23 cellular contexts compared by ENCODE assay signal in the genomic region with DNA sequence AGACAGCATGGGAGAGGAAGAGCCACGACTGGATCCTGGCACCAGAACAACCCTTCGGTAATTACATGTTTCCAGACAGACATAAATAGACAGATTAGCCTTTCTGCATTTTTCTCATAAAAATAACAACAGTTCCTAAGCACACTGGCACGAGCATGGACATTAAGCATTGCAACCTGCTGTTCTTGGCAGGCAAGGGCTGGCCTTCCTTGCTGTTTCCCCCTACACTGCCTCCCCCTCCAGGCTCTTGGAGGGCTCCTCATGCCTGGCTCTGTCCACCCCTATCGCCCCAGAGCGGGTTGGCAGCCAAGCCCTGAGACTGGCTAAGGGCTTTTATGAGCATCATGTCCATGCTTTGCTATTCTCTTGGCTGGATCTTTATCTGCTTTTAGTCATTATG.
DNase-seq lines count a peak whose midpoint lies in the region; ATAC-seq and TF ChIP-seq lines count a peak whose summit lies in the region.
"Had no signal": no experiment of that assay in that cellular context is flagged by ENCODE, and none has a peak within 500 bp of the region (broad histone marks: within the 10 kb centered on the region; RNA-seq: fewer than 3 reads in every experiment).

No MANE protein-coding gene starts in this region.

- no peak overlapping the region for H3K14ac ChIP-seq in H9 (ENCODE audit: insufficient read depth, low read length)

- peaks cover 3% of the 10 kb centered on the region; the same call in 1 of the 2 replicates for H3K27me3 Mint-ChIP-seq in H9 (ENCODE audit: low read depth)

- no peak overlapping the region for H2BK12ac ChIP-seq in H9 (ENCODE audit: insufficient read length, low read depth, low read length)

- ATAC-seq in heart left ventricle (peak; percentile 35 to 60 (median 58)), GM18498 (IDR thresholded peaks at IDR 0.05; ENCODE audit: unreplicated experiment) (no peak)
- ATAC-seq: left colon, mucosa of descending colon, Panc1, SK-N-SH treated with all-trans-retinoic acid at 6 μM for 48 hours had no signal

- no peaks in the 10 kb centered on the region for H3K79me1 ChIP-seq in H9 (ENCODE audit: insufficient read depth, low read depth, low read length, poor library complexity, severe bottlenecking)

- no peaks in the 10 kb centered on the region for H3K9me3 Mint-ChIP-seq in H9
- H3K9me3 Mint-ChIP-seq: activated naive CD4-positive, alpha-beta T cell treated with anti-CD3 and anti-CD28 coated beads, Interleukin-2, amount 50 U/mL, for 24 hours had no signal

- no peak overlapping the region for H2AFZ ChIP-seq in H9 (ENCODE audit: low read length)

- H3T11ph ChIP-seq in H9 (ENCODE audit: low read length), result no peak overlapping the region

- H3K18ac ChIP-seq in H9 (ENCODE audit: insufficient read length, low read depth, low read length), result no peak overlapping the region

- no peaks in the 10 kb centered on the region for H3K4me1 Mint-ChIP-seq in H9
- H3K4me1 Mint-ChIP-seq: activated naive CD4-positive, alpha-beta T cell treated with anti-CD3 and anti-CD28 coated beads, Interleukin-2, amount 50 U/mL, for 24 hours; B cell had no signal

- H3K56ac ChIP-seq in H9 (ENCODE audit: insufficient read length, low read depth, low read length), result no peak overlapping the region

- TF ChIP-seq EP300 in sigmoid colon (IDR thresholded peaks at IDR 0.05), result no peak

- H4K8ac ChIP-seq in H9 (replicated peaks; ENCODE audit: insufficient read length, low read depth, low read length), result no peak overlapping the region

- no CpG with 5 or more reads among the region's 5 CpGs for WGBS in H9 (ENCODE audit: extremely low coverage, insufficient read length, low lambda C conversion rate)
- 47 to 77% (median 51%) methylated on average over 5 of the region's 5 CpGs for WGBS in heart left ventricle, 4 donors
- WGBS in sigmoid colon, 2 donors, result 67 to 75% methylated on average over 5 of the region's 5 CpGs

- TF ChIP-seq CTCF in H9 (conservative IDR thresholded peaks at IDR 0.05) (no peak), heart left ventricle (IDR thresholded peaks at IDR 0.05) (no peak), sigmoid colon (IDR thresholded peaks at IDR 0.05) (no peak)

- H3K4me1 ChIP-seq in H9 (ENCODE audit: insufficient read depth, low read length) (no peaks in the 10 kb centered on the region), adipocyte (ENCODE audit: control insufficient read depth, insufficient read depth, low read length) (peaks cover 16% of the 10 kb centered on the region), heart left ventricle (peaks cover 0 to 20% (median 0%) of the 10 kb centered on the region in 12 donors), sigmoid colon (peaks cover 0 to 26% (median 16%) of the 10 kb centered on the region in 4 donors)
- H3K4me1 ChIP-seq: breast epithelium had no signal

- H3K4me3 Mint-ChIP-seq in H9, result no peak overlapping the region
- H3K4me3 Mint-ChIP-seq: activated naive CD4-positive, alpha-beta T cell treated with anti-CD3 and anti-CD28 coated beads, Interleukin-2, amount 50 U/mL, for 24 hours; B cell had no signal

- H3K36me3 Mint-ChIP-seq in H9 (ENCODE audit: insufficient read depth in 1 of 3, low read depth in 3 of 3), result no peaks in the 10 kb centered on the region
- H3K36me3 Mint-ChIP-seq: activated naive CD4-positive, alpha-beta T cell treated with anti-CD3 and anti-CD28 coated beads, Interleukin-2, amount 50 U/mL, for 24 hours had no signal

- H4K20me1 ChIP-seq in H9 (ENCODE audit: control insufficient read depth, insufficient read depth, insufficient read length), result no peaks in the 10 kb centered on the region

- H3K27ac ChIP-seq in H9 (ENCODE audit: insufficient read length, low read depth, low read length) (no peak overlapping the region), heart left ventricle (no peak overlapping the region), sigmoid colon (peak overlapping the region in 2 of 4 donors; percentile 49 to 60)
- H3K27ac ChIP-seq: breast epithelium, tibial nerve had no signal

- H3K27me3 ChIP-seq in H9 (ENCODE audit: insufficient read depth, low read length), result no peaks in the 10 kb centered on the region
- H3K27me3 ChIP-seq in adipocyte (replicated peaks; ENCODE audit: control insufficient read depth, insufficient read depth, low read length), result no peaks in the 10 kb centered on the region
- H3K27me3 ChIP-seq in heart left ventricle, result no peaks in the 10 kb centered on the region
- no peaks in the 10 kb centered on the region for H3K27me3 ChIP-seq in sigmoid colon
- H3K27me3 ChIP-seq: breast epithelium, tibial nerve had no signal

- no peaks in the 10 kb centered on the region for H3K36me3 ChIP-seq in adipocyte (ENCODE audit: control insufficient read depth, insufficient read depth, low read length, severe bottlenecking)
- H3K36me3 ChIP-seq in heart left ventricle, result no peaks in the 10 kb centered on the region
- H3K36me3 ChIP-seq in sigmoid colon, result no peaks in the 10 kb centered on the region
- H3K36me3 ChIP-seq: breast epithelium, tibial nerve had no signal

- no peak overlapping the region for H3K4ac ChIP-seq in H9 (ENCODE audit: low read depth, low read length)

- H3K9ac ChIP-seq in H9 (ENCODE audit: extremely low read depth, insufficient read length, low read length) (no peak overlapping the region), adipocyte (ENCODE audit: low read length) (no peak overlapping the region)

- intact Hi-C loops in heart left ventricle (cut with DNase I), result no loop called here
- intact Hi-C loops in sigmoid colon (cut with DNase I), result no loop called here

- H3K23me2 ChIP-seq in H9 (ENCODE audit: insufficient read length, low read depth, low read length, poor library complexity, severe bottlenecking), result no peaks in the 10 kb centered on the region

- no peaks in the 10 kb centered on the region for H3K79me2 ChIP-seq in H9 (ENCODE audit: insufficient read depth, low read length)

- DNase-seq in H9, result peak; percentile 6
- DNase-seq in adipocyte (ENCODE audit: low read depth), result peak; percentile 73
- DNase-seq in heart left ventricle, result no peak
- peak; percentile 78 for DNase-seq in sigmoid colon
- no peak for DNase-seq in HuH-7 (ENCODE audit: low spot score)
- no peak for DNase-seq in pons (ENCODE audit: low spot score)
- DNase-seq in epidermal melanocyte (ENCODE audit: insufficient read length, low spot score), result no peak
- DNase-seq: activated CD4-positive, alpha-beta T cell treated with anti-CD3 and anti-CD28 coated beads for 48 hours; Calu3; effector memory CD4-positive, alpha-beta T cell; MM.1S; mucosa of descending colon; NCI-H2029; occipital lobe had no signal

- no peak overlapping the region for H4K5ac ChIP-seq in H9 (ENCODE audit: insufficient read length, low read depth, low read length)

- no peak overlapping the region for H3K23ac ChIP-seq in H9 (ENCODE audit: insufficient read length, low read depth, low read length)

- H2BK5ac ChIP-seq in H9 (ENCODE audit: insufficient read length, low read length), result no peak overlapping the region

- H4K91ac ChIP-seq in H9 (ENCODE audit: insufficient read length, low read depth, low read length), result no peak overlapping the region

- no peak overlapping the region for H2AK5ac ChIP-seq in H9 (ENCODE audit: insufficient read length, low read length)

- H2BK15ac ChIP-seq in H9 (ENCODE audit: low read depth, low read length), result no peak overlapping the region

- H2BK120ac ChIP-seq in H9 (ENCODE audit: low read depth, low read length, poor library complexity, severe bottlenecking), result no peak overlapping the region

- no peak overlapping the region for H2BK20ac ChIP-seq in H9 (ENCODE audit: low read depth, low read length, poor library complexity, severe bottlenecking)

- no peak overlapping the region for H3K27ac Mint-ChIP-seq in H9
- H3K27ac Mint-ChIP-seq: activated naive CD4-positive, alpha-beta T cell treated with anti-CD3 and anti-CD28 coated beads, Interleukin-2, amount 50 U/mL, for 24 hours; B cell had no signal

- H3K9me3 ChIP-seq in H9 (ENCODE audit: control insufficient read depth, low read depth, low read length) (no peaks in the 10 kb centered on the region), adipocyte (ENCODE audit: control insufficient read depth, low read length) (no peaks in the 10 kb centered on the region), heart left ventricle (no peaks in the 10 kb centered on the region), sigmoid colon (no peaks in the 10 kb centered on the region)
- H3K9me3 ChIP-seq: breast epithelium, mucosa of descending colon, tibial nerve had no signal

- TF ChIP-seq POLR2A in heart left ventricle (IDR thresholded peaks at IDR 0.05) (no peak), sigmoid colon (IDR thresholded peaks at IDR 0.05) (no peak)

- no peak overlapping the region for H3K4me3 ChIP-seq in adipocyte (ENCODE audit: low read length)
- H3K4me3 ChIP-seq in heart left ventricle, result no peak overlapping the region
- H3K4me3 ChIP-seq in sigmoid colon, result no peak overlapping the region
- H3K4me3 ChIP-seq: breast epithelium, mucosa of descending colon, smooth muscle cell, tibial nerve had no signal

- no peak overlapping the region for H3K4me2 ChIP-seq in H9 (ENCODE audit: insufficient read depth, insufficient read length, low read length)
- H3K4me2 ChIP-seq: smooth muscle cell had no signal

Comparison
In these comparisons a context has a peak if more than half of its experiments do, and no peak if none do; other contexts are left out.
1. DNase-seq: peak in H9 (single experiment), adipocyte (single experiment) and sigmoid colon (single experiment); none in heart left ventricle (0 of 5), HuH-7 (single experiment), pons (single experiment) and epidermal melanocyte (single experiment).